ENCODE assay signal across 8 cellular contexts in genomic region chr10:27360581-27361172, GRCh38.
DNase-seq lines count a peak whose midpoint lies in the region; ATAC-seq and TF ChIP-seq lines count a peak whose summit lies in the region.

No MANE protein-coding gene starts in this region.

- intact Hi-C loops in CD4-positive, alpha-beta memory T cell (cut with micrococcal nuclease): loop anchor here (1.0 to 5.0 kb wide), 5 partner anchors 136 to 1026 kb away; partner anchors contain the start of gene MASTL
- intact Hi-C loops in activated CD8-positive, alpha-beta T cell treated with anti-CD3 and anti-CD28 coated beads for 36 hours (cut with micrococcal nuclease): loop anchor here (10.0 kb wide), 1 partner anchor 136 kb away; no protein-coding TSS in a partner anchor

- H3K36me3 ChIP-seq in CD4-positive, alpha-beta memory T cell (ENCODE audit: insufficient read depth, low read length): no peaks in the 10 kb centered on the region

- H3K27me3 ChIP-seq in CD4-positive, alpha-beta memory T cell (ENCODE audit: insufficient read depth, low read length): no peaks in the 10 kb centered on the region

- no peaks in the 10 kb centered on the region for H3K9me3 Mint-ChIP-seq in CD4-positive, alpha-beta memory T cell
- no peaks in the 10 kb centered on the region for H3K9me3 Mint-ChIP-seq in activated CD8-positive, alpha-beta T cell treated with anti-CD3 and anti-CD28 coated beads for 36 hours
- H3K9me3 Mint-ChIP-seq in effector memory CD8-positive, alpha-beta T cell: no peaks in the 10 kb centered on the region
- no peaks in the 10 kb centered on the region for H3K9me3 Mint-ChIP-seq in mesothelial cell of epicardium

- H3K9me3 ChIP-seq in CD4-positive, alpha-beta memory T cell (ENCODE audit: control insufficient read depth in 1 of 2, low read length in 2 of 2): no peaks in the 10 kb centered on the region

- ATAC-seq in GM19372 (IDR thresholded peaks at IDR 0.05; ENCODE audit: low read depth, unreplicated experiment) (peak; percentile 95), HG03457 (IDR thresholded peaks at IDR 0.05; ENCODE audit: unreplicated experiment) (peak; percentile 83)
- ATAC-seq in activated CD8-positive, alpha-beta T cell treated with anti-CD3 and anti-CD28 coated beads for 36 hours: peak; percentile 94
- ATAC-seq in effector memory CD8-positive, alpha-beta T cell (replicated peaks): peak; percentile 99

- DNase-seq in CD4-positive, alpha-beta memory T cell: peak; percentile 78 to 81 (median 81)
- DNase-seq in NCI-H748 (lab: John Stamatoyannopoulos, UW; ENCODE audit: unreplicated experiment): peak; percentile 60
- peak; percentile 89 for DNase-seq in activated CD8-positive, alpha-beta T cell treated with anti-CD3 and anti-CD28 coated beads for 36 hours
- peak; percentile 76 to 84 (median 76) for DNase-seq in effector memory CD8-positive, alpha-beta T cell
- peak; percentile 49 to 86 for DNase-seq in mesothelial cell of epicardium (ENCODE audit: low spot score in 2 of 2, unreplicated experiment in 2 of 2)
- DNase-seq in stimulated activated CD8-positive, alpha-beta memory T cell treated with anti-CD3 and anti-CD28 coated beads, Interleukin-4, amount 100 ng/mL, for 1 hour (ENCODE audit: low read depth in 2 of 2, low spot score in 1 of 2): peak; percentile 54 to 69

- TF ChIP-seq CTCF in activated CD8-positive, alpha-beta T cell treated with anti-CD3 and anti-CD28 coated beads for 36 hours (IDR thresholded peaks at IDR 0.05): peak; percentile 95
- TF ChIP-seq CTCF in mesothelial cell of epicardium (IDR thresholded peaks at IDR 0.05; ENCODE audit: unreplicated experiment): peak; percentile 62

- POLR2A ChIA-PET in CD4-positive, alpha-beta memory T cell (lab: Charles Lee; ENCODE audit: partially characterized antibody): no interaction called here
- POLR2A ChIA-PET in activated CD8-positive, alpha-beta T cell treated with anti-CD3 and anti-CD28 coated beads for 36 hours (lab: Charles Lee): no interaction called here

- H3K4me1 Mint-ChIP-seq in CD4-positive, alpha-beta memory T cell: no peaks in the 10 kb centered on the region
- no peaks in the 10 kb centered on the region for H3K4me1 Mint-ChIP-seq in activated CD8-positive, alpha-beta T cell treated with anti-CD3 and anti-CD28 coated beads for 36 hours (ENCODE audit: low read depth)
- H3K4me1 Mint-ChIP-seq in effector memory CD8-positive, alpha-beta T cell (ENCODE audit: low read depth in 2 of 2): no peaks in the 10 kb centered on the region
- H3K4me1 Mint-ChIP-seq in mesothelial cell of epicardium: no peaks in the 10 kb centered on the region

- H3K27me3 Mint-ChIP-seq in CD4-positive, alpha-beta memory T cell: no peaks in the 10 kb centered on the region
- H3K27me3 Mint-ChIP-seq in activated CD8-positive, alpha-beta T cell treated with anti-CD3 and anti-CD28 coated beads for 36 hours: no peaks in the 10 kb centered on the region
- no peaks in the 10 kb centered on the region for H3K27me3 Mint-ChIP-seq in effector memory CD8-positive, alpha-beta T cell
- peaks cover 5% of the 10 kb centered on the region for H3K27me3 Mint-ChIP-seq in mesothelial cell of epicardium (ENCODE audit: low read depth)

- H3K36me3 Mint-ChIP-seq in CD4-positive, alpha-beta memory T cell: no peaks in the 10 kb centered on the region
- H3K36me3 Mint-ChIP-seq in activated CD8-positive, alpha-beta T cell treated with anti-CD3 and anti-CD28 coated beads for 36 hours (ENCODE audit: low read depth): no peaks in the 10 kb centered on the region
- no peaks in the 10 kb centered on the region for H3K36me3 Mint-ChIP-seq in effector memory CD8-positive, alpha-beta T cell (ENCODE audit: insufficient read depth)
- no peaks in the 10 kb centered on the region for H3K36me3 Mint-ChIP-seq in mesothelial cell of epicardium

- H3K27ac ChIP-seq in CD4-positive, alpha-beta memory T cell (ENCODE audit: low read depth, low read length): no peak overlapping the region

- no peak overlapping the region for H3K4me3 ChIP-seq in CD4-positive, alpha-beta memory T cell (ENCODE audit: low read length in 2 of 2)

- no peak overlapping the region for H3K4me3 Mint-ChIP-seq in CD4-positive, alpha-beta memory T cell
- H3K4me3 Mint-ChIP-seq in activated CD8-positive, alpha-beta T cell treated with anti-CD3 and anti-CD28 coated beads for 36 hours: no peak overlapping the region
- H3K4me3 Mint-ChIP-seq in effector memory CD8-positive, alpha-beta T cell: no peak overlapping the region
- H3K4me3 Mint-ChIP-seq in mesothelial cell of epicardium: no peak overlapping the region

- H3K27ac Mint-ChIP-seq in CD4-positive, alpha-beta memory T cell: no peak overlapping the region
- H3K27ac Mint-ChIP-seq in activated CD8-positive, alpha-beta T cell treated with anti-CD3 and anti-CD28 coated beads for 36 hours: no peak overlapping the region
- H3K27ac Mint-ChIP-seq in effector memory CD8-positive, alpha-beta T cell: no peak overlapping the region
- H3K27ac Mint-ChIP-seq in mesothelial cell of epicardium: no peak overlapping the region

- CTCF ChIA-PET in CD4-positive, alpha-beta memory T cell (lab: Charles Lee; ENCODE audit: partially characterized antibody): interaction anchor here (0.7 to 5.1 kb wide), 26 partner anchors 9 to 1027 kb away, joined by 3 to 86 read pairs (median 4); partner anchors contain the start of gene MASTL
- CTCF ChIA-PET in activated CD8-positive, alpha-beta T cell treated with anti-CD3 and anti-CD28 coated beads for 36 hours (lab: Charles Lee): interaction anchor here (0.6 to 2.7 kb wide), 12 partner anchors 9 to 350 kb away, joined by 3 to 18 read pairs (median 4); no protein-coding TSS in a partner anchor

- H3K4me1 ChIP-seq in CD4-positive, alpha-beta memory T cell (ENCODE audit: insufficient read depth, low read length): no peaks in the 10 kb centered on the region
